25 cellular contexts compared by ENCODE assay signal in the genomic region with DNA sequence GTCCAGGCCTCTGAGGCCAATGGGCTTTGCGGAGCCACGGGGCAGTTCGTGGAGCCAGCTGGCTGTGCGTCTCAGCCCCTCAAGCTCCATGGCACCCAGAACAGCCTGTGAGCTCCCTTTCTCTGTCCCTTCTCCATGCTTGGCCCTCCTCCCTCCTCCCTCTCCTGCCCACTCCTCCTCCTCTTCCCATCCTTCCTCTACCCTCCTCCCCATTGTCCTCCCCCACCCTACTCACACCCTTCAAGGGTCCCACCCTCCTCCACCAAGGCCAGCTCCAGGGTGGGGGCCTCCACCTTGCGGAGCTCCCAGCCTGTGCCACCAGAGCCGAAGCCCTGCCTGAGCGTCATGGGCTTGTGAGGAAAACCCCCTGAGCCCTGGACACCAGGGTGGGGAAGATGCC.
"Had no signal": no experiment of that assay in that cellular context is flagged by ENCODE, and none has a peak within 500 bp of the region (broad histone marks: within the 10 kb centered on the region; RNA-seq: fewer than 3 reads in every experiment).

No MANE protein-coding gene starts in this region.

- H3K9me3 Mint-ChIP-seq: activated B cell treated with CpG ODN at 0.5 μM for 24 hours; activated CD4-positive, alpha-beta memory T cell treated with anti-CD3 and anti-CD28 coated beads for 36 hours; activated CD4-positive, alpha-beta T cell treated with anti-CD3 and anti-CD28 coated beads, Interleukin-2, amount 10 ng/mL, durations not matched to agents 7 days and 5 days; activated naive CD4-positive, alpha-beta T cell treated with anti-CD3 and anti-CD28 coated beads, Interleukin-2, amount 50 U/mL, for 24 hours; activated naive CD8-positive, alpha-beta T cell treated with anti-CD3 and anti-CD28 coated beads, Interleukin-2, amount 50 U/mL, for 24 hours had no signal

- H3K36me3 ChIP-seq: ascending aorta had no signal

- H3K4me2 ChIP-seq: PC-9 had no signal

- H3K27ac Mint-ChIP-seq: activated B cell treated with CpG ODN at 0.5 μM for 24 hours; activated CD4-positive, alpha-beta memory T cell treated with anti-CD3 and anti-CD28 coated beads for 36 hours; activated CD4-positive, alpha-beta T cell treated with anti-CD3 and anti-CD28 coated beads, Interleukin-2, amount 10 ng/mL, durations not matched to agents 7 days and 5 days; activated naive CD4-positive, alpha-beta T cell treated with anti-CD3 and anti-CD28 coated beads, Interleukin-2, amount 50 U/mL, for 24 hours; T-helper 17 cell had no signal

- FAIRE-seq: bronchial epithelial cell had no signal

- ATAC-seq: body of pancreas, T-helper 17 cell had no signal

- H3K4me3 ChIP-seq: ascending aorta, body of pancreas, PC-9 had no signal

- DNase-seq: activated B cell treated with CpG ODN at 0.5 μM for 24 hours; activated CD8-positive, alpha-beta memory T cell treated with anti-CD3 and anti-CD28 coated beads, Interleukin-2, amount 50 U/mL, for 4 hours; activated effector memory CD4-positive, alpha-beta T cell treated with Interleukin-2 at 50 U/mL for 16 hours; activated naive CD4-positive, alpha-beta T cell; amniotic stem cell; central memory CD4-positive, alpha-beta T cell; Kasumi-1; KBM-7; NCI-H1105 treated with DMSO at 0.1 percent for 48 hours; NCI-H1436 treated with DMSO at 0.1 percent for 48 hours; NCI-H187; NCI-H2081 treated with DMSO at 0.1 percent for 48 hours; NCI-H446; NCI-H524; PC-9; SIG-M5; T-helper 17 cell; T-helper 9 cell had no signal

- H2AFZ ChIP-seq: PC-9 had no signal

- H3K36me3 Mint-ChIP-seq: activated CD4-positive, alpha-beta memory T cell treated with anti-CD3 and anti-CD28 coated beads for 36 hours had no signal

- H3K4me1 ChIP-seq: ascending aorta, body of pancreas had no signal

- H3K27me3 Mint-ChIP-seq: activated naive CD4-positive, alpha-beta T cell treated with anti-CD3 and anti-CD28 coated beads, Interleukin-2, amount 50 U/mL, for 24 hours had no signal

- H3K9me3 ChIP-seq: ascending aorta, body of pancreas had no signal

- H3K27me3 ChIP-seq: ascending aorta, body of pancreas had no signal

- H3K4me1 Mint-ChIP-seq: activated B cell treated with CpG ODN at 0.5 μM for 24 hours had no signal

- H3K4me3 Mint-ChIP-seq: activated B cell treated with CpG ODN at 0.5 μM for 24 hours; activated CD4-positive, alpha-beta memory T cell treated with anti-CD3 and anti-CD28 coated beads for 36 hours; activated CD4-positive, alpha-beta T cell treated with anti-CD3 and anti-CD28 coated beads, Interleukin-2, amount 10 ng/mL, durations not matched to agents 7 days and 5 days; activated naive CD4-positive, alpha-beta T cell treated with anti-CD3 and anti-CD28 coated beads, Interleukin-2, amount 50 U/mL, for 24 hours; activated naive CD8-positive, alpha-beta T cell treated with anti-CD3 and anti-CD28 coated beads, Interleukin-2, amount 50 U/mL, for 24 hours; T-helper 17 cell had no signal

- H3K27ac ChIP-seq: ascending aorta, body of pancreas, PC-9 had no signal
